25 cellular contexts compared by ENCODE assay signal in genomic region chr14:81398196-81398891, GRCh38. TPM values are rescaled to one million over a fixed set of nuclear protein-coding genes. Genes with fewer than 3 reads are reported as not detected.
"Had no signal": no experiment of that assay in that cellular context is flagged by ENCODE, and none has a peak within 500 bp of the region (broad histone marks: within the 10 kb centered on the region; RNA-seq: fewer than 3 reads in every experiment).

No MANE protein-coding gene starts in this region.

- H3K27ac ChIP-seq: gastroesophageal sphincter, thoracic aorta, upper lobe of right lung had no signal

- H3K9me3 ChIP-seq: thoracic aorta, upper lobe of right lung had no signal

- H3K27me3 Mint-ChIP-seq: progenitor cell of endocrine pancreas had no signal

- ATAC-seq: gastroesophageal sphincter; left cardiac atrium; natural killer cell treated with Interleukin-12 subunit alpha and Interleukin-12 subunit beta and Interleukin-15 and Interleukin-18, amount 100 ng/mL, for 72 hours; upper lobe of right lung had no signal

- H3K4me3 Mint-ChIP-seq: activated CD4-positive, alpha-beta memory T cell treated with anti-CD3 and anti-CD28 coated beads for 36 hours; activated naive CD4-positive, alpha-beta T cell treated with anti-CD3 and anti-CD28 coated beads for 36 hours; activated naive CD8-positive, alpha-beta T cell treated with anti-CD3 and anti-CD28 coated beads, Interleukin-2, amount 10 ng/mL, durations not matched to agents 7 days and 5 days; natural killer cell treated with Interleukin-12 subunit alpha and Interleukin-12 subunit beta and Interleukin-15 and Interleukin-18, amount 100 ng/mL, for 72 hours had no signal

- H3K36me3 ChIP-seq: thoracic aorta, upper lobe of right lung had no signal

- H3K36me3 Mint-ChIP-seq: activated CD4-positive, alpha-beta memory T cell treated with anti-CD3 and anti-CD28 coated beads for 36 hours; activated naive CD8-positive, alpha-beta T cell treated with anti-CD3 and anti-CD28 coated beads, Interleukin-2, amount 10 ng/mL, durations not matched to agents 7 days and 5 days; natural killer cell treated with Interleukin-12 subunit alpha and Interleukin-12 subunit beta and Interleukin-15 and Interleukin-18, amount 100 ng/mL, for 72 hours had no signal

- H3K9me3 Mint-ChIP-seq: activated CD4-positive, alpha-beta memory T cell treated with anti-CD3 and anti-CD28 coated beads for 36 hours; activated naive CD4-positive, alpha-beta T cell treated with anti-CD3 and anti-CD28 coated beads for 36 hours; activated naive CD8-positive, alpha-beta T cell treated with anti-CD3 and anti-CD28 coated beads, Interleukin-2, amount 10 ng/mL, durations not matched to agents 7 days and 5 days had no signal

- H3K4me3 ChIP-seq: gastroesophageal sphincter, lung, thoracic aorta, upper lobe of right lung had no signal

- H3K4me1 ChIP-seq: gastroesophageal sphincter had no signal

- H3K27me3 ChIP-seq: gastroesophageal sphincter, upper lobe of right lung had no signal

- H3K27ac Mint-ChIP-seq: activated CD4-positive, alpha-beta memory T cell treated with anti-CD3 and anti-CD28 coated beads for 36 hours; activated naive CD4-positive, alpha-beta T cell treated with anti-CD3 and anti-CD28 coated beads for 36 hours; activated naive CD8-positive, alpha-beta T cell treated with anti-CD3 and anti-CD28 coated beads, Interleukin-2, amount 10 ng/mL, durations not matched to agents 7 days and 5 days; natural killer cell treated with Interleukin-12 subunit alpha and Interleukin-12 subunit beta and Interleukin-15 and Interleukin-18, amount 100 ng/mL, for 72 hours; progenitor cell of endocrine pancreas had no signal

- DNase-seq: activated CD4-positive, alpha-beta memory T cell treated with anti-CD3 and anti-CD28 coated beads for 36 hours; activated CD4-positive, alpha-beta T cell treated with anti-CD3 and anti-CD28 coated beads for 48 hours; activated effector memory CD4-positive, alpha-beta T cell treated with Interleukin-2 at 50 U/mL for 16 hours; activated naive CD4-positive, alpha-beta T cell treated with anti-CD3 and anti-CD28 coated beads for 36 hours; activated naive CD8-positive, alpha-beta T cell treated with anti-CD3 and anti-CD28 coated beads, Interleukin-2, amount 10 ng/mL, durations not matched to agents 7 days and 5 days; activated T-cell treated with anti-CD3 and anti-CD28 coated beads, Interleukin-2, amount 50 U/mL, for 48 hours; amniotic stem cell; cerebellar nuclear complex; cortex of kidney; head of caudate nucleus; hypothalamus; islet precursor cell; left cardiac atrium; midbrain; retina; stimulated activated CD4-positive, alpha-beta T cell treated with anti-CD3 and anti-CD28 coated beads, Interleukin-4, amount 100 ng/mL, for 24 hours; stimulated activated naive CD4-positive, alpha-beta T cell treated with Interleukin-2 at 50 U/mL for 16 hours; upper lobe of right lung had no signal

RNA-seq across cellular contexts. Expression of gene STON2, which starts 1.8 kb away (rescaled TPM):
- total RNA-seq: activated naive CD8-positive, alpha-beta T cell treated with anti-CD3 and anti-CD28 coated beads, Interleukin-2, amount 10 ng/mL, durations not matched to agents 7 days and 5 days; osteocyte; T-helper 2 cell treated with Interferon-gamma antibody and Interleukin-4, amounts not matched to agents 100 ng/mL and 5 ng/mL, for 36 hours had no signal
